Comparison of ENCODE assay signal across 18 cellular contexts in the genomic region with DNA sequence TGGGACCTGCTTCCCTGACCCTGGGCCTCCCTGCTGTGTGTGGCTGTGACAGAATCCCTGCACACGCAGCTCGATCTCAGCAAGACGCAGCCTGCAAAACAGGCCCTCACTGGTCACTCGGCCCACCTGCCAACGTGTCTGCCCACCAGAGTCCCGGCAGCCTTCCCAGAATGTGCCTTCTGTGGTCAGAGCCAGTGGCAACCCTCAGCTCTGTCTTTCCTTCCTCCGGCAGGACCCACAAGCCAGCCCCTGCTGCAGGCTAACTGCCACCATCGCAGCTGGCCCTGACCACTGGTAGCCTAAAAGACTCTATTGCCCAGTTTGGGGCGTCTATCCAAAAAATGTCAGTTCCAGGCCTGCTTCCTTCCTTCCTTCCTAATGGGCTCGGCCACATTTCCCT.
"Had no signal": no experiment of that assay in that cellular context is flagged by ENCODE, and none has a peak within 500 bp of the region (broad histone marks: within the 10 kb centered on the region; RNA-seq: fewer than 3 reads in every experiment).

No MANE protein-coding gene starts in this region.

- H3K27me3 ChIP-seq: colonic mucosa, gastroesophageal sphincter, upper lobe of right lung had no signal

- H3K4me3 ChIP-seq: colonic mucosa, gastroesophageal sphincter, lower lobe of right lung, upper lobe of right lung had no signal

- H3K27ac Mint-ChIP-seq: stimulated activated naive CD8-positive, alpha-beta T cell treated with anti-CD3 and anti-CD28 coated beads, Interleukin-15, amount 100 ng/mL, for 72 hours had no signal

- H3K9me3 Mint-ChIP-seq: naive B cell; stimulated activated naive CD8-positive, alpha-beta T cell treated with anti-CD3 and anti-CD28 coated beads, Interleukin-15, amount 100 ng/mL, for 72 hours had no signal

- H3K4me3 Mint-ChIP-seq: naive B cell; stimulated activated naive CD8-positive, alpha-beta T cell treated with anti-CD3 and anti-CD28 coated beads, Interleukin-15, amount 100 ng/mL, for 72 hours had no signal

- H3K27me3 Mint-ChIP-seq: naive B cell; stimulated activated naive CD8-positive, alpha-beta T cell treated with anti-CD3 and anti-CD28 coated beads, Interleukin-15, amount 100 ng/mL, for 72 hours had no signal

- H3K27ac ChIP-seq: colonic mucosa, gastroesophageal sphincter, lower lobe of right lung, neutrophil, upper lobe of right lung had no signal

- H3K36me3 Mint-ChIP-seq: naive B cell had no signal

- H3K9me3 ChIP-seq: colonic mucosa, gastroesophageal sphincter, lower lobe of right lung, neutrophil, upper lobe of right lung had no signal

- DNase-seq: activated CD4-positive, alpha-beta T cell treated with anti-CD3 and anti-CD28 coated beads for 1 hour; activated CD4-positive, alpha-beta T cell treated with anti-CD3 and anti-CD28 coated beads, Interleukin-2, amount 50 U/mL, for 4 hours; activated naive CD4-positive, alpha-beta T cell treated with Interleukin-2 at 50 U/mL for 16 hours; activated T-cell treated with anti-CD3 and anti-CD28 coated beads for 4 hours; aorta; colonic mucosa; left colon; lower lobe of right lung; naive B cell; small intestine; stimulated activated CD4-positive, alpha-beta T cell treated with anti-CD3 and anti-CD28 coated beads, Interleukin-4, amount 100 ng/mL, for 4 hours; stimulated activated CD8-positive, alpha-beta memory T cell treated with anti-CD3 and anti-CD28 coated beads, Interleukin-4, amount 100 ng/mL, for 48 hours; stimulated activated naive CD8-positive, alpha-beta T cell treated with anti-CD3 and anti-CD28 coated beads, Interleukin-15, amount 100 ng/mL, for 72 hours; SW 1271; T-helper 9 cell; upper lobe of right lung had no signal

- H3K36me3 ChIP-seq: colonic mucosa, gastroesophageal sphincter, lower lobe of right lung, upper lobe of right lung had no signal

- H3K4me1 ChIP-seq: colonic mucosa, gastroesophageal sphincter, lower lobe of right lung, upper lobe of right lung had no signal
